Comparison of ENCODE assay signal across 1 cellular context in the genomic region with DNA sequence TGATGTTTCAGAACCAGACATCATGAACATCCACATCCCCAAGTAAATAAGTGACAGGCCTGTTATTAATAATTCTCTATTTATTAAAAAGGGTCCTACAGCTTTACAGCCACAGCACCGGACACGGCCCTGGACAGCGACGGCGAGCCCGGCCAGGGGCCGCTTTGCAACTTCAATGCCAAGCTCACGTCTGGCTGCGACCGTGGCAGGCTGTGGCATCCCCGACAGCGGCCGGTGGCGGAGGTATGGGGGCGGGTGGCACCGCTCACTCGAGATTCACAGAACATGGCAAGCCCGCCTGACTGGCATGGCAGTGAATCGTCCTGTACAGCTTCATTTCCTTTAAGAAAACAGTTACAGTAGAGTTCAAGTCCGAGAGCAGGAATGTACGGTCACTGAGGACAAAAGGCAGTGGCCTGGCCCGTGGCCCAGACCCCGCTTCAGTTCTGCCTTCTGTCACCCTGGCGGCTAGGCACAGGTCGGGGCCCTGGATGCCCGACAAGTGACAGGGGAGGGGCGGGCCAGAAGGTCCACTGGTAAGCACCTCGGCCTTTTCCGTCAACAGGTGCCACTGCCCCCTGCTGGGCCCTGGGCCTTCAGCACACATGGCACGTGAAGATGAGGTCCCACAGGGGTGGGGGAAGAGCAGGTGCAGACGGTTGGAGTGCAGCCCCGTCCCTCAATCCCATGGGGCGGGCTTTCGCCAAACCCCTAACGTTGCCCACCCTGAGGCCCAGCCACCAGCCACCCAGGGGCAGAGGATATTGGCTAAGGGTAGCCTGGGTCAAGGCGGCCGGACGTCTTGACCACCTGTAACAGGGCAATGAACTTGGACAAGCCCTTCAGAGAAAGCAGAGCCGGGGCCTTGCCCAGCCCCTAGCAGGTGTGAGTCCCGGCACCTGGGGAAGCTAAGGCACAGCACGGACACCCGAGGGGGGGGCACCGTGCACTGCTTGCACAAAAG.
TF ChIP-seq lines count a peak whose summit lies in the region.

No MANE protein-coding gene starts in this region.

TF ChIP-seq in HEK293, 187 proteins besides CTCF, POLR2A, EP300 and RAD21:
- TF ChIP-seq, protein P1, sequence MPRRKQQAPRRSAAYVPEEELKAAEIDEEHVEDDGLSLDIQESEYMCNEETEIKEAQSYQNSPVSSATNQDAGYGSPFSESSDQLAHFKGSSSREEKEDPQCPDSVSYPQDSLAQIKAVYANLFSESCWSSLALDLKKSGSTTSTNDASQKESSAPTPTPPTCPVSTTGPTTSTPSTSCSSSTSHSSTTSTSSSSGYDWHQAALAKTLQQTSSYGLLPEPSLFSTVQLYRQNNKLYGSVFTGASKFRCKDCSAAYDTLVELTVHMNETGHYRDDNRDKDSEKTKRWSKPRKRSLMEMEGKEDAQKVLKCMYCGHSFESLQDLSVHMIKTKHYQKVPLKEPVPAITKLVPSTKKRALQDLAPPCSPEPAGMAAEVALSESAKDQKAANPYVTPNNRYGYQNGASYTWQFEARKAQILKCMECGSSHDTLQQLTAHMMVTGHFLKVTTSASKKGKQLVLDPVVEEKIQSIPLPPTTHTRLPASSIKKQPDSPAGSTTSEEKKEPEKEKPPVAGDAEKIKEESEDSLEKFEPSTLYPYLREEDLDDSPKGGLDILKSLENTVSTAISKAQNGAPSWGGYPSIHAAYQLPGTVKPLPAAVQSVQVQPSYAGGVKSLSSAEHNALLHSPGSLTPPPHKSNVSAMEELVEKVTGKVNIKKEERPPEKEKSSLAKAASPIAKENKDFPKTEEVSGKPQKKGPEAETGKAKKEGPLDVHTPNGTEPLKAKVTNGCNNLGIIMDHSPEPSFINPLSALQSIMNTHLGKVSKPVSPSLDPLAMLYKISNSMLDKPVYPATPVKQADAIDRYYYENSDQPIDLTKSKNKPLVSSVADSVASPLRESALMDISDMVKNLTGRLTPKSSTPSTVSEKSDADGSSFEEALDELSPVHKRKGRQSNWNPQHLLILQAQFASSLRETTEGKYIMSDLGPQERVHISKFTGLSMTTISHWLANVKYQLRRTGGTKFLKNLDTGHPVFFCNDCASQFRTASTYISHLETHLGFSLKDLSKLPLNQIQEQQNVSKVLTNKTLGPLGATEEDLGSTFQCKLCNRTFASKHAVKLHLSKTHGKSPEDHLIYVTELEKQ (tag by site-specific recombination; IDR thresholded peaks at IDR 0.05; ENCODE audit: borderline replicate concordance): no peak
- TF ChIP-seq ZNF19 (tag by site-specific recombination; IDR thresholded peaks at IDR 0.05; ENCODE audit: low read depth) (no peak), SCRT2 (tag by site-specific recombination; IDR thresholded peaks at IDR 0.05) (peak; percentile 81), OVOL3 (tag by site-specific recombination; IDR thresholded peaks at IDR 0.05) (no peak), SCRT1 (tag by site-specific recombination; IDR thresholded peaks at IDR 0.05; ENCODE audit: borderline replicate concordance) (no peak), SP2 (tag by site-specific recombination; IDR thresholded peaks at IDR 0.05) (0 out of 2 replicates have a peak, but pooled peaks have one; percentile 8)
